ENCODE assay signal across 17 cellular contexts in genomic region chr6:14731638-14732037, GRCh38.
DNase-seq lines count a peak whose midpoint lies in the region; ATAC-seq, FAIRE-seq and TF ChIP-seq lines count a peak whose summit lies in the region.
"Had no signal": no experiment of that assay in that cellular context is flagged by ENCODE, and none has a peak within 500 bp of the region (broad histone marks: within the 10 kb centered on the region; RNA-seq: fewer than 3 reads in every experiment).

No MANE protein-coding gene starts in this region.

- DNase-seq in activated CD4-positive, alpha-beta T cell treated with anti-CD3 and anti-CD28 coated beads, Interleukin-2, amount 10 ng/mL, durations not matched to agents 7 days and 5 days, result no peak
- no peak for DNase-seq in activated CD4-positive, alpha-beta T cell treated with anti-CD3 and anti-CD28 coated beads for 1 hour
- DNase-seq in OCI-LY7 (ENCODE audit: low spot score) (no peak), astrocyte (ENCODE audit: low read depth) (no peak), smooth muscle cell (lab: John Stamatoyannopoulos, UW; ENCODE audit: unreplicated experiment) (no peak), D341Med (ENCODE audit: low spot score) (no peak), pancreas (no peak), globus pallidus (ENCODE audit: low spot score) (no peak)
- DNase-seq: CD8-positive, alpha-beta memory T cell; central memory CD4-positive, alpha-beta T cell; esophagus squamous epithelium; heart left ventricle; NCI-H1417 treated with DMSO at 0.1 percent for 48 hours; nephron progenitor cell; stomach; SW 1271 had no signal

- no peaks in the 10 kb centered on the region for H3K27me3 Mint-ChIP-seq in activated CD4-positive, alpha-beta T cell treated with anti-CD3 and anti-CD28 coated beads, Interleukin-2, amount 10 ng/mL, durations not matched to agents 7 days and 5 days
- H3K27me3 Mint-ChIP-seq in astrocyte (ENCODE audit: low read depth, unreplicated experiment), result no peaks in the 10 kb centered on the region

- intact Hi-C loops in OCI-LY7 (cut with micrococcal nuclease; ENCODE audit: unreplicated experiment) (no loop called here), pancreas (cut with DNase I) (no loop called here)

- peak overlapping the region; percentile 98 for H3K27ac ChIP-seq in OCI-LY7 (ENCODE audit: low read depth, low read length, poor library complexity, severe bottlenecking)
- H3K27ac ChIP-seq in astrocyte (ENCODE audit: low read depth, low read length), result peak overlapping the region; percentile 96
- peak overlapping the region; percentile 88 for H3K27ac ChIP-seq in smooth muscle cell (ENCODE audit: low read depth)
- H3K27ac ChIP-seq in pancreas, result no peak overlapping the region
- H3K27ac ChIP-seq: heart left ventricle had no signal

- peaks cover 16% of the 10 kb centered on the region for H3K9me3 Mint-ChIP-seq in activated CD4-positive, alpha-beta T cell treated with anti-CD3 and anti-CD28 coated beads, Interleukin-2, amount 10 ng/mL, durations not matched to agents 7 days and 5 days
- no peaks in the 10 kb centered on the region for H3K9me3 Mint-ChIP-seq in astrocyte (ENCODE audit: unreplicated experiment)
- H3K9me3 Mint-ChIP-seq: nephron progenitor cell had no signal

- no peaks in the 10 kb centered on the region for H3K79me2 ChIP-seq in OCI-LY7 (ENCODE audit: insufficient read depth, low read depth, low read length)
- no peaks in the 10 kb centered on the region for H3K79me2 ChIP-seq in astrocyte (ENCODE audit: insufficient read depth, low read length)
- H3K79me2 ChIP-seq in smooth muscle cell (ENCODE audit: low read depth), result no peaks in the 10 kb centered on the region

- peaks cover 68% of the 10 kb centered on the region for H3K4me1 ChIP-seq in OCI-LY7 (ENCODE audit: insufficient read depth, low read length, poor library complexity, severe bottlenecking)
- peaks cover 36% of the 10 kb centered on the region for H3K4me1 ChIP-seq in astrocyte (ENCODE audit: insufficient read depth, low read length)
- peaks cover 16% of the 10 kb centered on the region for H3K4me1 ChIP-seq in smooth muscle cell (ENCODE audit: low read depth)
- no peaks in the 10 kb centered on the region for H3K4me1 ChIP-seq in pancreas

- TF ChIP-seq CTCF in OCI-LY7 (conservative IDR thresholded peaks at IDR 0.05; ENCODE audit: low read length) (no peak), astrocyte (IDR thresholded peaks at IDR 0.05; ENCODE audit: insufficient read depth, low read depth, low read length) (no peak), smooth muscle cell (IDR thresholded peaks at IDR 0.05; ENCODE audit: borderline replicate concordance, insufficient read depth, poor library complexity, severe bottlenecking) (no peak), pancreas (IDR thresholded peaks at IDR 0.05) (no peak)

- H3K9ac ChIP-seq in astrocyte (ENCODE audit: low read length) (peak overlapping the region; percentile 80), smooth muscle cell (ENCODE audit: low read depth) (no peak overlapping the region)

- H3K36me3 Mint-ChIP-seq in activated CD4-positive, alpha-beta T cell treated with anti-CD3 and anti-CD28 coated beads, Interleukin-2, amount 10 ng/mL, durations not matched to agents 7 days and 5 days (ENCODE audit: low read depth), result peaks cover 18% of the 10 kb centered on the region
- no peaks in the 10 kb centered on the region for H3K36me3 Mint-ChIP-seq in astrocyte (ENCODE audit: low read depth, unreplicated experiment)
- H3K36me3 Mint-ChIP-seq: CD8-positive, alpha-beta memory T cell had no signal

- H3K9me3 ChIP-seq in OCI-LY7 (ENCODE audit: low read length) (peaks cover 4% of the 10 kb centered on the region; the same call in 1 of the 2 replicates), astrocyte (ENCODE audit: insufficient read depth, low read depth, low read length) (no peaks in the 10 kb centered on the region), smooth muscle cell (replicated peaks; ENCODE audit: low read depth) (no peaks in the 10 kb centered on the region), pancreas (no peaks in the 10 kb centered on the region)
- H3K9me3 ChIP-seq: esophagus squamous epithelium, heart left ventricle, stomach had no signal

- H3K36me3 ChIP-seq in OCI-LY7 (ENCODE audit: insufficient read depth, low read length) (peaks cover 4% of the 10 kb centered on the region; the same call in 1 of the 2 replicates), astrocyte (ENCODE audit: insufficient read depth, low read length) (no peaks in the 10 kb centered on the region), smooth muscle cell (ENCODE audit: low read depth) (no peaks in the 10 kb centered on the region), pancreas (no peaks in the 10 kb centered on the region)
- H3K36me3 ChIP-seq: esophagus squamous epithelium, heart left ventricle, stomach had no signal

- CTCF ChIA-PET in activated CD4-positive, alpha-beta T cell treated with anti-CD3 and anti-CD28 coated beads, Interleukin-2, amount 10 ng/mL, durations not matched to agents 7 days and 5 days (lab: Charles Lee), result interaction anchor here (0.9 to 10.5 kb wide), 3 partner anchors 10 to 54 kb away, joined by 3 to 99 read pairs (median 3); no protein-coding TSS in a partner anchor
- CTCF ChIA-PET in OCI-LY7 (lab: Charles Lee; ENCODE audit: unreplicated experiment), result no interaction called here

- no peak overlapping the region for H3K4me3 Mint-ChIP-seq in activated CD4-positive, alpha-beta T cell treated with anti-CD3 and anti-CD28 coated beads, Interleukin-2, amount 10 ng/mL, durations not matched to agents 7 days and 5 days
- no peak overlapping the region for H3K4me3 Mint-ChIP-seq in astrocyte (ENCODE audit: unreplicated experiment)
- H3K4me3 Mint-ChIP-seq: nephron progenitor cell had no signal

- H3K27me3 ChIP-seq in astrocyte (ENCODE audit: insufficient read depth, low read length) (no peaks in the 10 kb centered on the region), smooth muscle cell (ENCODE audit: low read depth) (no peaks in the 10 kb centered on the region), pancreas (no peaks in the 10 kb centered on the region)
- H3K27me3 ChIP-seq: esophagus squamous epithelium, heart left ventricle, stomach had no signal

- no peaks in the 10 kb centered on the region for H3K9me2 ChIP-seq in OCI-LY7 (ENCODE audit: insufficient read depth, low read length)

- peaks cover 7% of the 10 kb centered on the region for H3F3A ChIP-seq in smooth muscle cell (ENCODE audit: low read depth)

- BruUV-seq in OCI-LY7 (replicated peaks; lab: Mats Ljungman, UMichigan), result no TSS peak

- H3K4me2 ChIP-seq in OCI-LY7 (ENCODE audit: low read length), result no peak overlapping the region
- H3K4me2 ChIP-seq in astrocyte (ENCODE audit: low read length), result no peak overlapping the region
- H3K4me2 ChIP-seq in smooth muscle cell, result no peak overlapping the region

- H2AFZ ChIP-seq in OCI-LY7 (ENCODE audit: low read length), result peak overlapping the region; percentile 50; the same call in 1 of the 2 replicates
- no peak overlapping the region for H2AFZ ChIP-seq in astrocyte (ENCODE audit: low read depth, low read length)
- H2AFZ ChIP-seq in smooth muscle cell (ENCODE audit: low read depth), result no peak overlapping the region

- no peak for ATAC-seq in pancreas
- ATAC-seq: heart left ventricle had no signal

- no peak for FAIRE-seq in astrocyte (lab: Jason Lieb, UNC)
- FAIRE-seq in pancreas (lab: Jason Lieb, UNC), result no peak
- FAIRE-seq: A204.1 had no signal

- peak overlapping the region; percentile 32 for H3K27ac Mint-ChIP-seq in activated CD4-positive, alpha-beta T cell treated with anti-CD3 and anti-CD28 coated beads, Interleukin-2, amount 10 ng/mL, durations not matched to agents 7 days and 5 days
- peak overlapping the region; percentile 79 for H3K27ac Mint-ChIP-seq in astrocyte (ENCODE audit: unreplicated experiment)
- H3K27ac Mint-ChIP-seq: nephron progenitor cell had no signal

- peaks cover 79% of the 10 kb centered on the region for H3K4me1 Mint-ChIP-seq in activated CD4-positive, alpha-beta T cell treated with anti-CD3 and anti-CD28 coated beads, Interleukin-2, amount 10 ng/mL, durations not matched to agents 7 days and 5 days
- H3K4me1 Mint-ChIP-seq in astrocyte (ENCODE audit: low read depth, unreplicated experiment), result peaks cover 32% of the 10 kb centered on the region

- POLR2A ChIA-PET in activated CD4-positive, alpha-beta T cell treated with anti-CD3 and anti-CD28 coated beads, Interleukin-2, amount 10 ng/mL, durations not matched to agents 7 days and 5 days (lab: Charles Lee), result interaction anchor here (0.7 kb wide), 1 partner anchor 511 kb away, joined by 3 read pairs; no protein-coding TSS in a partner anchor
- POLR2A ChIA-PET in OCI-LY7 (lab: Charles Lee), result interaction anchor here (1.1 to 1.2 kb wide), 2 partner anchors 38 to 53 kb away, joined by 3 to 5 read pairs; no protein-coding TSS in a partner anchor

- 88% methylated on average over 1 of the region's 1 CpG for WGBS in smooth muscle cell (ENCODE audit: low lambda C conversion rate)
- 41 to 50% methylated on average over 1 of the region's 1 CpG for WGBS in pancreas, 2 donors

- H3K4me3 ChIP-seq in OCI-LY7 (ENCODE audit: low read depth, low read length, poor library complexity, severe bottlenecking), result no peak overlapping the region
- no peak overlapping the region for H3K4me3 ChIP-seq in astrocyte (ENCODE audit: insufficient read depth, low read depth, low read length)
- H3K4me3 ChIP-seq in smooth muscle cell, result no peak overlapping the region
- no peak overlapping the region for H3K4me3 ChIP-seq in pancreas
- H3K4me3 ChIP-seq: esophagus squamous epithelium, heart left ventricle, stomach had no signal

- no peaks in the 10 kb centered on the region for H4K20me1 ChIP-seq in OCI-LY7 (ENCODE audit: insufficient read depth, low read length)
- no peaks in the 10 kb centered on the region for H4K20me1 ChIP-seq in astrocyte (ENCODE audit: insufficient read depth, low read length)
- no peaks in the 10 kb centered on the region for H4K20me1 ChIP-seq in smooth muscle cell (ENCODE audit: low read depth)

Comparison
In these comparisons a context has a peak if more than half of its experiments do, and no peak if none do; other contexts are left out.
1. H3K27ac ChIP-seq: peak in OCI-LY7 (single experiment), astrocyte (single experiment) and smooth muscle cell (single experiment); none in pancreas (0 of 4).